In genomic region chr10:34216348-34216908, GRCh38 we compare ENCODE assay signal across 31 cellular contexts.
DNase-seq lines count a peak whose midpoint lies in the region; ATAC-seq, FAIRE-seq and TF ChIP-seq lines count a peak whose summit lies in the region.
"Had no signal": no experiment of that assay in that cellular context is flagged by ENCODE, and none has a peak within 500 bp of the region (broad histone marks: within the 10 kb centered on the region; RNA-seq: fewer than 3 reads in every experiment).

No MANE protein-coding gene starts in this region.

- TF ChIP-seq RAD21 in IMR-90 (IDR thresholded peaks at IDR 0.05; ENCODE audit: low read length) (no peak), HepG2 (CRISPR knock-in tag; IDR thresholded peaks at IDR 0.05) (0 out of 2 replicates have a peak, but pooled peaks have one; percentile 8)

- no peak overlapping the region for H4K8ac ChIP-seq in IMR-90 (ENCODE audit: low read depth in 2 of 2, low read length in 2 of 2)

- H3K9ac ChIP-seq in IMR-90 (ENCODE audit: low read depth, low read length) (no peak overlapping the region), HepG2 (ENCODE audit: insufficient read depth, low read depth, low read length) (no peak overlapping the region)
- H3K9ac ChIP-seq: parathyroid adenoma had no signal

- no peaks in the 10 kb centered on the region for H3K36me3 Mint-ChIP-seq in naive thymus-derived CD4-positive, alpha-beta T cell
- H3K36me3 Mint-ChIP-seq: activated naive CD4-positive, alpha-beta T cell treated with anti-CD3 and anti-CD28 coated beads, Interleukin-2, amount 10 ng/mL, durations not matched to agents 7 days and 5 days; CD8-positive, alpha-beta T cell had no signal

- DNase-seq in IMR-90 = peak; percentile 21
- peak; percentile 76 for DNase-seq in HepG2 (ENCODE audit: low spot score)
- DNase-seq in HT-29 (ENCODE audit: low spot score) = no peak
- DNase-seq in frontal cortex (ENCODE audit: low spot score in 2 of 2) = no peak
- no peak for DNase-seq in naive thymus-derived CD4-positive, alpha-beta T cell
- DNase-seq: activated CD4-positive, alpha-beta T cell treated with anti-CD3 and anti-CD28 coated beads for 48 hours; activated naive CD4-positive, alpha-beta T cell treated with anti-CD3 and anti-CD28 coated beads, Interleukin-2, amount 10 ng/mL, durations not matched to agents 7 days and 5 days; amniotic stem cell; CD8-positive, alpha-beta T cell; DMS 273 treated with DMSO at 0.1 percent for 48 hours; gastrocnemius medialis; hypothalamus; Karpas-422; mammary epithelial cell; NCI-H1417 treated with DMSO at 0.1 percent for 48 hours; NCI-H2081 treated with DMSO at 0.1 percent for 48 hours; PC-9; Right ventricle myocardium superior; stimulated activated CD4-positive, alpha-beta T cell treated with anti-CD3 and anti-CD28 coated beads, Interleukin-1b, Interleukin-23, amount 100 ng/mL, for 48 hours; stimulated activated naive CD4-positive, alpha-beta T cell treated with Interleukin-2 at 50 U/mL for 16 hours; upper lobe of right lung had no signal

- peaks cover 0 to 28% (median 22%) of the 10 kb centered on the region in 7 donors for H3K4me1 Mint-ChIP-seq in naive thymus-derived CD4-positive, alpha-beta T cell
- H3K4me1 Mint-ChIP-seq: activated T-helper 17 cell treated with anti-CD3 and anti-CD28 coated beads, Interleukin-2, amount 50 U/mL, for 72 hours had no signal

- H2AK5ac ChIP-seq in IMR-90 (ENCODE audit: low read depth, low read length) = no peak overlapping the region

- H3K27me3 ChIP-seq in IMR-90 (ENCODE audit: control insufficient read depth, insufficient read depth, low read length) (no peaks in the 10 kb centered on the region), HepG2 (ENCODE audit: control insufficient read depth in 1 of 2, insufficient read depth in 2 of 2, low read length in 2 of 2) (no peaks in the 10 kb centered on the region)
- H3K27me3 ChIP-seq in naive thymus-derived CD4-positive, alpha-beta T cell (ENCODE audit: control insufficient read depth in 2 of 2, insufficient read depth in 2 of 2, low read length in 2 of 2) = no peaks in the 10 kb centered on the region
- H3K27me3 ChIP-seq: gastrocnemius medialis, suprapubic skin, upper lobe of right lung had no signal

- FAIRE-seq in HepG2 (lab: Jason Lieb, UNC) = peak; percentile 77
- FAIRE-seq in frontal cortex (lab: Jason Lieb, UNC) = no peak
- FAIRE-seq: A549, GM12878 had no signal

- H3K56ac ChIP-seq in IMR-90 (ENCODE audit: extremely low read depth, insufficient read depth, low read length) = no peak overlapping the region

- peaks cover 3% of the 10 kb centered on the region; the same call in 1 of the 2 replicates for H3K9me1 ChIP-seq in IMR-90 (ENCODE audit: insufficient read depth, low read length)

- ATAC-seq in IMR-90 (ENCODE audit: low read depth) = peak; percentile 67
- ATAC-seq in HepG2 = peak; percentile 80
- ATAC-seq in GM21423 (IDR thresholded peaks at IDR 0.05; ENCODE audit: unreplicated experiment) = no peak
- no peak for ATAC-seq in naive thymus-derived CD4-positive, alpha-beta T cell
- ATAC-seq: A549; activated T-helper 17 cell treated with anti-CD3 and anti-CD28 coated beads, Interleukin-2, amount 50 U/mL, for 72 hours; CD8-positive, alpha-beta T cell; gastrocnemius medialis; GM12878; upper lobe of right lung had no signal

- TF ChIP-seq CTCF in 22Rv1 (IDR thresholded peaks at IDR 0.05) (no peak), IMR-90 (conservative IDR thresholded peaks at IDR 0.05; ENCODE audit: low read depth, low read length) (no peak), VCaP (conservative IDR thresholded peaks at IDR 0.05) (no peak), HepG2 (CRISPR knock-in tag; IDR thresholded peaks at IDR 0.05) (no peak)

- no peak overlapping the region for H2BK120ac ChIP-seq in IMR-90 (ENCODE audit: low read depth, low read length)

- no peak overlapping the region for H2BK5ac ChIP-seq in IMR-90 (ENCODE audit: low read depth, low read length, poor library complexity, severe bottlenecking)

- H2AFZ ChIP-seq in IMR-90 (replicated peaks; ENCODE audit: low read length, poor library complexity) = no peak overlapping the region
- no peak overlapping the region for H2AFZ ChIP-seq in HepG2 (ENCODE audit: low read length)
- H2AFZ ChIP-seq: parathyroid adenoma, PC-9 had no signal

- peaks cover 0 to 2% (median 0%) of the 10 kb centered on the region in 11 donors for H3K9me3 Mint-ChIP-seq in naive thymus-derived CD4-positive, alpha-beta T cell
- H3K9me3 Mint-ChIP-seq: activated naive CD4-positive, alpha-beta T cell treated with anti-CD3 and anti-CD28 coated beads, Interleukin-2, amount 10 ng/mL, durations not matched to agents 7 days and 5 days; activated T-helper 17 cell treated with anti-CD3 and anti-CD28 coated beads, Interleukin-2, amount 50 U/mL, for 72 hours; brain; CD8-positive, alpha-beta T cell; neural crest cell had no signal

- 0 out of 2 replicates have a peak overlapping the region, but pooled peaks have one; percentile 15 for H2BK20ac ChIP-seq in IMR-90 (ENCODE audit: low read depth, low read length)

- in situ Hi-C loops in IMR-90 (cut with MboI; ENCODE audit: low sequenced_read_pairs) = no loop called here
- in situ Hi-C loops in HepG2 (cut with HindIII; ENCODE audit: extremely low pct_ligation_motif_present, low pct_unique_long_range_greater_than_20kb) = no loop called here

- dilution Hi-C loops in IMR-90 (cut with HindIII; ENCODE audit: low sequenced_read_pairs, unreplicated experiment) = no loop called here

- H4K91ac ChIP-seq in IMR-90 (ENCODE audit: insufficient read depth, low read depth, low read length) = no peak overlapping the region

- BruUV-seq in IMR-90 (replicated peaks; lab: Mats Ljungman, UMichigan) = no TSS peak
- no TSS peak for BruUV-seq in HepG2 (replicated peaks; lab: Mats Ljungman, UMichigan)

- no CpG with 5 or more reads among the region's 2 CpGs for WGBS in IMR-90 (ENCODE audit: extremely low coverage in 2 of 2, insufficient read length in 1 of 2), 2 experiments
- 5% methylated on average over 2 of the region's 2 CpGs for WGBS in HepG2 (ENCODE audit: low lambda C conversion rate)

- H3K4me3 ChIP-seq in IMR-90 (ENCODE audit: insufficient read depth, low read depth, low read length) = no peak overlapping the region
- no peak overlapping the region for H3K4me3 ChIP-seq in HepG2 (replicated peaks in 1 of 3; ENCODE audit: insufficient read depth in 1 of 3, low read depth in 2 of 3, low read length in 3 of 3)
- no peak overlapping the region for H3K4me3 ChIP-seq in naive thymus-derived CD4-positive, alpha-beta T cell (ENCODE audit: low read length)
- H3K4me3 ChIP-seq: A549, gastrocnemius medialis, GM12878, PC-9, suprapubic skin, upper lobe of right lung had no signal

- H3K14ac ChIP-seq in IMR-90 (replicated peaks; ENCODE audit: low read depth, low read length) = no peak overlapping the region

- TF ChIP-seq POLR2A in IMR-90 (IDR thresholded peaks at IDR 0.05; ENCODE audit: low read depth, low read length) (no peak), HepG2 (IDR thresholded peaks at IDR 0.05; ENCODE audit: insufficient read depth in 1 of 2, low read depth in 2 of 2, low read length in 2 of 2) (no peak)

- H3K27ac ChIP-seq in 22Rv1 (peak overlapping the region; percentile 60), IMR-90 (ENCODE audit: insufficient read depth, low read length) (no peak overlapping the region), VCaP (peak overlapping the region; percentile 12), HepG2 (ENCODE audit: extremely low read length, insufficient read depth, low read length) (peak overlapping the region; percentile 49)
- H3K27ac ChIP-seq in naive thymus-derived CD4-positive, alpha-beta T cell (ENCODE audit: low read depth, low read length) = no peak overlapping the region
- H3K27ac ChIP-seq: A549, gastrocnemius medialis, parathyroid adenoma, PC-9, suprapubic skin, upper lobe of right lung had no signal

- H4K5ac ChIP-seq in IMR-90 (ENCODE audit: low read depth, low read length) = no peak overlapping the region

- H3K79me1 ChIP-seq in IMR-90 (ENCODE audit: low read depth in 1 of 2, low read length in 2 of 2) = no peaks in the 10 kb centered on the region

- H3K9me3 ChIP-seq in IMR-90 (ENCODE audit: control insufficient read depth, insufficient read depth, low read length) (no peaks in the 10 kb centered on the region), HepG2 (ENCODE audit: low read length) (no peaks in the 10 kb centered on the region)
- no peaks in the 10 kb centered on the region for H3K9me3 ChIP-seq in naive thymus-derived CD4-positive, alpha-beta T cell (ENCODE audit: control insufficient read depth in 2 of 3, low read length in 3 of 3)
- H3K9me3 ChIP-seq: A549, gastrocnemius medialis, suprapubic skin, upper lobe of right lung had no signal

- no peak overlapping the region for H2AK9ac ChIP-seq in IMR-90 (replicated peaks; ENCODE audit: low read depth, low read length, poor library complexity)

- H3K27ac Mint-ChIP-seq in naive thymus-derived CD4-positive, alpha-beta T cell = no peak overlapping the region
- H3K27ac Mint-ChIP-seq: activated naive CD4-positive, alpha-beta T cell treated with anti-CD3 and anti-CD28 coated beads, Interleukin-2, amount 10 ng/mL, durations not matched to agents 7 days and 5 days; activated T-helper 17 cell treated with anti-CD3 and anti-CD28 coated beads, Interleukin-2, amount 50 U/mL, for 72 hours; CD8-positive, alpha-beta T cell had no signal

- H3K4me2 ChIP-seq in IMR-90 (ENCODE audit: low read depth, low read length) (peak overlapping the region; percentile 28), HepG2 (ENCODE audit: low read depth, low read length) (peak overlapping the region; percentile 18; the same call in 1 of the 2 replicates)
- H3K4me2 ChIP-seq: A549, PC-9 had no signal

- H3K4me1 ChIP-seq in IMR-90 (ENCODE audit: control insufficient read depth, insufficient read depth, low read length) (peaks cover 5% of the 10 kb centered on the region), HepG2 (ENCODE audit: insufficient read depth, low read length) (peaks cover 77% of the 10 kb centered on the region)
- no peaks in the 10 kb centered on the region for H3K4me1 ChIP-seq in naive thymus-derived CD4-positive, alpha-beta T cell (ENCODE audit: control insufficient read depth in 2 of 2, insufficient read depth in 2 of 2, low read length in 2 of 2)
- H3K4me1 ChIP-seq: gastrocnemius medialis, parathyroid adenoma, upper lobe of right lung had no signal

- H3K4me3 Mint-ChIP-seq in naive thymus-derived CD4-positive, alpha-beta T cell = no peak overlapping the region
- H3K4me3 Mint-ChIP-seq: activated naive CD4-positive, alpha-beta T cell treated with anti-CD3 and anti-CD28 coated beads, Interleukin-2, amount 10 ng/mL, durations not matched to agents 7 days and 5 days; activated T-helper 17 cell treated with anti-CD3 and anti-CD28 coated beads, Interleukin-2, amount 50 U/mL, for 72 hours; brain; CD8-positive, alpha-beta T cell; neural crest cell had no signal

- H2BK15ac ChIP-seq in IMR-90 (ENCODE audit: low read depth, low read length) = no peak overlapping the region

- H4K20me1 ChIP-seq in IMR-90 (ENCODE audit: insufficient read depth, low read length) (no peaks in the 10 kb centered on the region), HepG2 (ENCODE audit: insufficient read depth, low read length) (no peaks in the 10 kb centered on the region)

- CTCF ChIA-PET in IMR-90 (lab: Yijun Ruan, JAX) (interaction anchor here (1.0 kb wide), 1 partner anchor 12 kb away, joined by 3 read pairs; no protein-coding TSS in a partner anchor), HepG2 (lab: Yijun Ruan, JAX; ENCODE audit: low intra/inter-chr PET ratio, low total read pairs) (no interaction called here)
- CTCF ChIA-PET in naive thymus-derived CD4-positive, alpha-beta T cell (lab: Charles Lee) = no interaction called here

- POLR2A ChIA-PET in IMR-90 (lab: Charles Lee; ENCODE audit: unreplicated experiment) (no interaction called here), HepG2 (lab: Yijun Ruan, JAX) (no interaction called here)
- POLR2A ChIA-PET in naive thymus-derived CD4-positive, alpha-beta T cell (lab: Charles Lee) = no interaction called here

- TF ChIP-seq EP300 in HepG2 (IDR thresholded peaks at IDR 0.05; ENCODE audit: low read depth in 2 of 2, low read length in 2 of 2) (peak in 1 of 2 experiments; percentile 88; a peak in 2 of 4 replicates), HepG2 (CRISPR knock-in tag; IDR thresholded peaks at IDR 0.05; ENCODE audit: borderline replicate concordance) (no peak)

- H3K79me2 ChIP-seq in HepG2 (ENCODE audit: insufficient read depth, low read length) = no peaks in the 10 kb centered on the region
- H3K79me2 ChIP-seq: parathyroid adenoma had no signal

- intact Hi-C loops in IMR-90 (cut with micrococcal nuclease) (loop anchor here (10.0 kb wide), 1 partner anchor 418 kb away; no protein-coding TSS in a partner anchor), HepG2 (cut with micrococcal nuclease; ENCODE audit: unreplicated experiment) (no loop called here)
- intact Hi-C loops in naive thymus-derived CD4-positive, alpha-beta T cell (cut with micrococcal nuclease) = no loop called here

- H3K36me3 ChIP-seq in IMR-90 (ENCODE audit: control insufficient read depth, insufficient read depth, low read length) (no peaks in the 10 kb centered on the region), HepG2 (replicated peaks in 1 of 2; ENCODE audit: control insufficient read depth in 1 of 2, insufficient read depth in 2 of 2, low read length in 2 of 2) (no peaks in the 10 kb centered on the region; a peak in 1 of 5 replicates)
- no peaks in the 10 kb centered on the region for H3K36me3 ChIP-seq in naive thymus-derived CD4-positive, alpha-beta T cell (ENCODE audit: control insufficient read depth in 2 of 3, insufficient read depth in 3 of 3, low read length in 3 of 3)
- H3K36me3 ChIP-seq: gastrocnemius medialis, suprapubic skin, upper lobe of right lung had no signal

- peak overlapping the region; percentile 54; the same call in 1 of the 2 replicates for H3K18ac ChIP-seq in IMR-90 (ENCODE audit: low read depth, low read length)

- H3K4ac ChIP-seq in IMR-90 (ENCODE audit: low read depth, low read length) = no peak overlapping the region

- no peak overlapping the region for H3K23ac ChIP-seq in IMR-90 (ENCODE audit: low read depth, low read length)

- peaks cover 0 to 8% (median 0%) of the 10 kb centered on the region in 5 donors for H3K27me3 Mint-ChIP-seq in naive thymus-derived CD4-positive, alpha-beta T cell
- H3K27me3 Mint-ChIP-seq: activated naive CD4-positive, alpha-beta T cell treated with anti-CD3 and anti-CD28 coated beads, Interleukin-2, amount 10 ng/mL, durations not matched to agents 7 days and 5 days; brain had no signal

Comparison
In these comparisons a context has a peak if more than half of its experiments do, and no peak if none do; other contexts are left out.
1. H3K27ac ChIP-seq: peak in 22Rv1 (single experiment), VCaP (single experiment) and HepG2 (single experiment); none in IMR-90 (single experiment) and naive thymus-derived CD4-positive, alpha-beta T cell (single experiment).
2. ATAC-seq: peak in IMR-90 (single experiment) and HepG2 (single experiment); none in GM21423 (single experiment) and naive thymus-derived CD4-positive, alpha-beta T cell (single experiment).
3. DNase-seq: peak in IMR-90 (single experiment) and HepG2 (single experiment); none in HT-29 (single experiment), frontal cortex (0 of 2) and naive thymus-derived CD4-positive, alpha-beta T cell (0 of 9).